Comparison of ENCODE assay signal across 18 cellular contexts in genomic region chr10:35523670-35524225, GRCh38.
DNase-seq lines count a peak whose midpoint lies in the region; ATAC-seq, FAIRE-seq and TF ChIP-seq lines count a peak whose summit lies in the region.
"Had no signal": no experiment of that assay in that cellular context is flagged by ENCODE, and none has a peak within 500 bp of the region (broad histone marks: within the 10 kb centered on the region; RNA-seq: fewer than 3 reads in every experiment).

No MANE protein-coding gene starts in this region.

- CTCF ChIA-PET in naive thymus-derived CD4-positive, alpha-beta T cell (lab: Charles Lee) = no interaction called here

- H3K27me3 Mint-ChIP-seq in naive thymus-derived CD4-positive, alpha-beta T cell = no peaks in the 10 kb centered on the region
- H3K27me3 Mint-ChIP-seq: activated CD4-positive, alpha-beta memory T cell treated with anti-CD3 and anti-CD28 coated beads for 36 hours; CD4-positive, alpha-beta T cell; effector memory CD8-positive, alpha-beta T cell had no signal

- no peak overlapping the region for H3K4me3 ChIP-seq in naive thymus-derived CD4-positive, alpha-beta T cell (ENCODE audit: low read length)
- H3K4me3 ChIP-seq: SJSA1, smooth muscle cell, stomach, vagina had no signal

- peaks cover 0 to 24% (median 2%) of the 10 kb centered on the region in 7 donors for H3K4me1 Mint-ChIP-seq in naive thymus-derived CD4-positive, alpha-beta T cell

- no peaks in the 10 kb centered on the region for H3K9me3 ChIP-seq in naive thymus-derived CD4-positive, alpha-beta T cell (ENCODE audit: control insufficient read depth in 2 of 3, low read length in 3 of 3)
- H3K9me3 ChIP-seq: SJSA1, stomach, vagina had no signal

- DNase-seq in GM12892 (ENCODE audit: insufficient read length) = no peak
- DNase-seq in naive thymus-derived CD4-positive, alpha-beta T cell = no peak
- no peak for DNase-seq in frontal cortex (ENCODE audit: low spot score in 2 of 2)
- no peak for DNase-seq in HuH-7.5 (ENCODE audit: low spot score)
- DNase-seq: activated CD4-positive, alpha-beta memory T cell treated with anti-CD3 and anti-CD28 coated beads for 36 hours; activated T-cell treated with anti-CD3 and anti-CD28 coated beads, Interleukin-2, amount 50 U/mL, for 48 hours; CD4-positive, alpha-beta T cell; central memory CD4-positive, alpha-beta T cell; effector memory CD8-positive, alpha-beta T cell; left colon; NCI-H1048; stomach had no signal

- H3K4me3 Mint-ChIP-seq in naive thymus-derived CD4-positive, alpha-beta T cell = no peak overlapping the region
- H3K4me3 Mint-ChIP-seq: activated CD4-positive, alpha-beta memory T cell treated with anti-CD3 and anti-CD28 coated beads for 36 hours; CD4-positive, alpha-beta T cell; effector memory CD8-positive, alpha-beta T cell had no signal

- peaks cover 0 to 8% (median 0%) of the 10 kb centered on the region in 3 experiments for H3K36me3 ChIP-seq in naive thymus-derived CD4-positive, alpha-beta T cell (ENCODE audit: control insufficient read depth in 2 of 3, insufficient read depth in 3 of 3, low read length in 3 of 3)
- H3K36me3 ChIP-seq: stomach, vagina had no signal

- no peaks in the 10 kb centered on the region for H3K9me3 Mint-ChIP-seq in naive thymus-derived CD4-positive, alpha-beta T cell
- H3K9me3 Mint-ChIP-seq: activated CD4-positive, alpha-beta memory T cell treated with anti-CD3 and anti-CD28 coated beads for 36 hours; CD4-positive, alpha-beta T cell; effector memory CD8-positive, alpha-beta T cell had no signal

- no peaks in the 10 kb centered on the region for H3K4me1 ChIP-seq in naive thymus-derived CD4-positive, alpha-beta T cell (ENCODE audit: control insufficient read depth in 2 of 2, insufficient read depth in 2 of 2, low read length in 2 of 2)
- H3K4me1 ChIP-seq: SJSA1, vagina had no signal

- intact Hi-C loops in naive thymus-derived CD4-positive, alpha-beta T cell (cut with micrococcal nuclease) = no loop called here

- no peak for TF ChIP-seq POLR2A in GM12892 (IDR thresholded peaks at IDR 0.05; ENCODE audit: low read depth, low read length)

- H3K27ac ChIP-seq in naive thymus-derived CD4-positive, alpha-beta T cell (ENCODE audit: low read depth, low read length) = no peak overlapping the region
- H3K27ac ChIP-seq: SJSA1, stomach, vagina had no signal

- ATAC-seq in GM19452 (IDR thresholded peaks at IDR 0.05; ENCODE audit: unreplicated experiment) (peak; percentile 58), HG03175 (IDR thresholded peaks at IDR 0.05; ENCODE audit: unreplicated experiment) (peak; percentile 51), HG03280 (IDR thresholded peaks at IDR 0.05; ENCODE audit: unreplicated experiment) (no peak)
- ATAC-seq in naive thymus-derived CD4-positive, alpha-beta T cell = peak; percentile 42
- ATAC-seq: effector memory CD8-positive, alpha-beta T cell; left colon had no signal

- peaks cover 0 to 14% (median 7%) of the 10 kb centered on the region in 5 donors for H3K36me3 Mint-ChIP-seq in naive thymus-derived CD4-positive, alpha-beta T cell
- H3K36me3 Mint-ChIP-seq: activated CD4-positive, alpha-beta memory T cell treated with anti-CD3 and anti-CD28 coated beads for 36 hours had no signal

- peak; percentile 5 for FAIRE-seq in GM12892 (lab: Jason Lieb, UNC)
- no peak for FAIRE-seq in frontal cortex (lab: Jason Lieb, UNC)

- no peaks in the 10 kb centered on the region for H3K27me3 ChIP-seq in naive thymus-derived CD4-positive, alpha-beta T cell (ENCODE audit: control insufficient read depth in 2 of 2, insufficient read depth in 2 of 2, low read length in 2 of 2)
- H3K27me3 ChIP-seq: SJSA1, stomach, vagina had no signal

- POLR2A ChIA-PET in naive thymus-derived CD4-positive, alpha-beta T cell (lab: Charles Lee) = no interaction called here

- H3K27ac Mint-ChIP-seq in naive thymus-derived CD4-positive, alpha-beta T cell = no peak overlapping the region
- H3K27ac Mint-ChIP-seq: activated CD4-positive, alpha-beta memory T cell treated with anti-CD3 and anti-CD28 coated beads for 36 hours; CD4-positive, alpha-beta T cell; effector memory CD8-positive, alpha-beta T cell had no signal
